ENCODE assay signal across 8 cellular contexts in genomic region chr10:86399879-86400704, GRCh38. TPM values are rescaled to one million over a fixed set of nuclear protein-coding genes. Genes with fewer than 3 reads are reported as not detected.
A peak's percentile ranks its signal among the peaks of the same experiment; 100 is the strongest.
DNase-seq lines count a peak whose midpoint lies in the region; ATAC-seq and TF ChIP-seq lines count a peak whose summit lies in the region.

No MANE protein-coding gene starts in this region.

- H3K27ac Mint-ChIP-seq in T-helper 1 cell treated with Interleukin-12 subunit alpha and Interleukin-12 subunit beta and Interleukin-4 antibody, amounts not matched to agents 30 μg/mL and 1 μg/mL, for 36 hours: peak overlapping the region; percentile 81

- H3K9me3 ChIP-seq in right cardiac atrium (ENCODE audit: control insufficient read depth, low read length): no peaks in the 10 kb centered on the region
- no peaks in the 10 kb centered on the region for H3K9me3 ChIP-seq in uterus

- peak; percentile 6 to 36 for TF ChIP-seq POLR2A in uterus (IDR thresholded peaks at IDR 0.05)

- no peaks in the 10 kb centered on the region for H3K9me3 Mint-ChIP-seq in T-helper 1 cell treated with Interleukin-12 subunit alpha and Interleukin-12 subunit beta and Interleukin-4 antibody, amounts not matched to agents 30 μg/mL and 1 μg/mL, for 36 hours

- H3K27me3 ChIP-seq in right cardiac atrium (ENCODE audit: control insufficient read depth, insufficient read depth): no peaks in the 10 kb centered on the region
- H3K27me3 ChIP-seq in uterus: no peaks in the 10 kb centered on the region

- peak overlapping the region; percentile 53 for H3K4me3 ChIP-seq in right cardiac atrium (ENCODE audit: low read length)
- peak overlapping the region; percentile 48 to 49 for H3K4me3 ChIP-seq in uterus

- no peaks in the 10 kb centered on the region for H3K4me1 ChIP-seq in right cardiac atrium (ENCODE audit: control insufficient read depth, insufficient read depth, low read length)
- H3K4me1 ChIP-seq in uterus: peaks cover 3 to 9% of the 10 kb centered on the region in 2 donors

- DNase-seq in NCI-H1694 (lab: John Stamatoyannopoulos, UW) (peak; percentile 91), right cardiac atrium (peak; percentile 96 to 98 (median 98)), pulmonary artery endothelial cell (ENCODE audit: low read depth, low spot score) (peak; percentile 75), uterus (peak; percentile 93)

- intact Hi-C loops in right cardiac atrium (cut with DNase I) (loop anchor here (2.0 to 5.0 kb wide), 3 partner anchors 182 to 187 kb away; no protein-coding TSS in a partner anchor), uterus (cut with DNase I; ENCODE audit: low total_unique reads) (no loop called here)

- H3K4me3 Mint-ChIP-seq in T-helper 1 cell treated with Interleukin-12 subunit alpha and Interleukin-12 subunit beta and Interleukin-4 antibody, amounts not matched to agents 30 μg/mL and 1 μg/mL, for 36 hours: peak overlapping the region; percentile 84

- no peaks in the 10 kb centered on the region for H3K36me3 Mint-ChIP-seq in T-helper 1 cell treated with Interleukin-12 subunit alpha and Interleukin-12 subunit beta and Interleukin-4 antibody, amounts not matched to agents 30 μg/mL and 1 μg/mL, for 36 hours (ENCODE audit: low read depth)

- under 1% methylated on average over 90 of the region's 90 CpGs for whole genome bisulfite sequencing in right cardiac atrium

- no peaks in the 10 kb centered on the region for H3K36me3 ChIP-seq in uterus

- ATAC-seq in GM18499 (IDR thresholded peaks at IDR 0.05; ENCODE audit: insufficient read depth, unreplicated experiment) (peak; percentile 66), HG02938 (IDR thresholded peaks at IDR 0.05; ENCODE audit: unreplicated experiment) (peak; percentile 93), right cardiac atrium (peak; percentile 96)

- H3K27me3 Mint-ChIP-seq in T-helper 1 cell treated with Interleukin-12 subunit alpha and Interleukin-12 subunit beta and Interleukin-4 antibody, amounts not matched to agents 30 μg/mL and 1 μg/mL, for 36 hours (ENCODE audit: low read depth): peaks cover 28% of the 10 kb centered on the region

- peaks cover 9% of the 10 kb centered on the region for H3K4me1 Mint-ChIP-seq in T-helper 1 cell treated with Interleukin-12 subunit alpha and Interleukin-12 subunit beta and Interleukin-4 antibody, amounts not matched to agents 30 μg/mL and 1 μg/mL, for 36 hours (ENCODE audit: low read depth)

- peak; percentile 90 to 96 (median 94) for TF ChIP-seq CTCF in uterus (IDR thresholded peaks at IDR 0.05)

- H3K27ac ChIP-seq in angular gyrus (ENCODE audit: low read depth, low read length): peak overlapping the region; percentile 87
- peak overlapping the region; percentile 46 for H3K27ac ChIP-seq in right cardiac atrium (ENCODE audit: low read length)
- H3K27ac ChIP-seq in uterus: peak overlapping the region; percentile 82 to 86

RNA-seq across cellular contexts. Expression of gene GRID1, which starts 33.5 kb away (rescaled TPM):
- 1 to 10 TPM in 1 of 4 donors, under 1 TPM in 3; 0.06 to 1.8 (median 0.34) TPM for total RNA-seq in right cardiac atrium
- polyA plus RNA-seq in right cardiac atrium: 0.29 TPM
- not detected in 2 replicates for total RNA-seq in pulmonary artery endothelial cell
- total RNA-seq in uterus: 1 to 10 TPM in 3 of 4 donors, under 1 TPM in 1; 0.88 to 7.3 (median 4.1) TPM

Comparison
In these comparisons a context has a peak if more than half of its experiments do, and no peak if none do; other contexts are left out.
1. Peak in every context shown above with its lines: DNase-seq, ATAC-seq, H3K4me3 ChIP-seq and H3K27ac ChIP-seq.